Comparison of ENCODE assay signal across 13 cellular contexts in genomic region chr17:8473451-8474192, GRCh38. TPM values are rescaled to one million over a fixed set of nuclear protein-coding genes. Genes with fewer than 3 reads are reported as not detected.
DNase-seq lines count a peak whose midpoint lies in the region; ATAC-seq and TF ChIP-seq lines count a peak whose summit lies in the region.
"Had no signal": no experiment of that assay in that cellular context is flagged by ENCODE, and none has a peak within 500 bp of the region (broad histone marks: within the 10 kb centered on the region; RNA-seq: fewer than 3 reads in every experiment).

No MANE protein-coding gene starts in this region.

- H3K4me1 Mint-ChIP-seq in stimulated activated naive CD8-positive, alpha-beta T cell treated with anti-CD3 and anti-CD28 coated beads, Interleukin-15, amount 100 ng/mL, for 72 hours: no peaks in the 10 kb centered on the region
- H3K4me1 Mint-ChIP-seq in osteocyte (ENCODE audit: unreplicated experiment): no peaks in the 10 kb centered on the region

- TF ChIP-seq CTCF in osteocyte (IDR thresholded peaks at IDR 0.05): no peak

- no peak for ATAC-seq in stimulated activated naive CD8-positive, alpha-beta T cell treated with anti-CD3 and anti-CD28 coated beads, Interleukin-15, amount 100 ng/mL, for 72 hours
- no peak for ATAC-seq in stimulated activated naive CD8-positive, alpha-beta T cell treated with anti-CD3 and anti-CD28 coated beads, Interleukin-15, Interleukin-2, amounts not matched to agents 100 U/mL and 50 U/mL, for 24 hours
- ATAC-seq in HG02610 (IDR thresholded peaks at IDR 0.05; ENCODE audit: unreplicated experiment): no peak
- ATAC-seq in GM21786 (IDR thresholded peaks at IDR 0.05; ENCODE audit: unreplicated experiment): no peak
- ATAC-seq in HG03457 (IDR thresholded peaks at IDR 0.05; ENCODE audit: unreplicated experiment): no peak

- peaks cover 40% of the 10 kb centered on the region for H3K36me3 Mint-ChIP-seq in osteocyte (ENCODE audit: unreplicated experiment)

- H3K27me3 Mint-ChIP-seq in stimulated activated naive CD8-positive, alpha-beta T cell treated with anti-CD3 and anti-CD28 coated beads, Interleukin-15, amount 100 ng/mL, for 72 hours: no peaks in the 10 kb centered on the region
- H3K27me3 Mint-ChIP-seq in osteocyte (ENCODE audit: unreplicated experiment): no peaks in the 10 kb centered on the region
- H3K27me3 Mint-ChIP-seq: CD4-positive, CD25-positive, alpha-beta regulatory T cell had no signal

- no peak for DNase-seq in stimulated activated naive CD8-positive, alpha-beta T cell treated with anti-CD3 and anti-CD28 coated beads, Interleukin-15, amount 100 ng/mL, for 72 hours
- no peak for DNase-seq in stimulated activated naive CD8-positive, alpha-beta T cell treated with anti-CD3 and anti-CD28 coated beads, Interleukin-15, Interleukin-2, amounts not matched to agents 100 U/mL and 50 U/mL, for 24 hours
- DNase-seq in ecto neural progenitor cell (ENCODE audit: low spot score) (peak; percentile 38), osteocyte (ENCODE audit: extremely low spot score, unreplicated experiment) (peak; percentile 59)
- DNase-seq: Calu3; CD4-positive, CD25-positive, alpha-beta regulatory T cell; NCI-H1092 treated with DMSO at 0.1 percent for 48 hours; NCI-H187; NCI-H69; NK-92 treated with Interleukin-12 subunit alpha and Interleukin-12 subunit beta, amount 100 ng/mL, for 24 hours had no signal

- H3K4me3 Mint-ChIP-seq in stimulated activated naive CD8-positive, alpha-beta T cell treated with anti-CD3 and anti-CD28 coated beads, Interleukin-15, amount 100 ng/mL, for 72 hours: no peak overlapping the region
- no peak overlapping the region for H3K4me3 Mint-ChIP-seq in osteocyte (ENCODE audit: unreplicated experiment)

- H3K9me3 Mint-ChIP-seq in stimulated activated naive CD8-positive, alpha-beta T cell treated with anti-CD3 and anti-CD28 coated beads, Interleukin-15, amount 100 ng/mL, for 72 hours: no peaks in the 10 kb centered on the region
- no peaks in the 10 kb centered on the region for H3K9me3 Mint-ChIP-seq in osteocyte (ENCODE audit: unreplicated experiment)

- H3K27ac Mint-ChIP-seq in stimulated activated naive CD8-positive, alpha-beta T cell treated with anti-CD3 and anti-CD28 coated beads, Interleukin-15, amount 100 ng/mL, for 72 hours: peak overlapping the region; percentile 5 to 69
- no peak overlapping the region for H3K27ac Mint-ChIP-seq in osteocyte (ENCODE audit: unreplicated experiment)

RNA-seq across cellular contexts. Expression of gene NDEL1, which starts 37.9 kb away (rescaled TPM):
- total RNA-seq in osteocyte: 68.2 and 74.2 TPM in 2 replicates

Comparison
In these comparisons a context has a peak if more than half of its experiments do, and no peak if none do; other contexts are left out.
1. DNase-seq: peak in ecto neural progenitor cell (single experiment) and osteocyte (single experiment); none in stimulated activated naive CD8-positive, alpha-beta T cell treated with anti-CD3 and anti-CD28 coated beads, Interleukin-15, amount 100 ng/mL, for 72 hours (0 of 2) and stimulated activated naive CD8-positive, alpha-beta T cell treated with anti-CD3 and anti-CD28 coated beads, Interleukin-15, Interleukin-2, amounts not matched to agents 100 U/mL and 50 U/mL, for 24 hours (single experiment).